ENCODE assay signal across 8 cellular contexts in the genomic region with DNA sequence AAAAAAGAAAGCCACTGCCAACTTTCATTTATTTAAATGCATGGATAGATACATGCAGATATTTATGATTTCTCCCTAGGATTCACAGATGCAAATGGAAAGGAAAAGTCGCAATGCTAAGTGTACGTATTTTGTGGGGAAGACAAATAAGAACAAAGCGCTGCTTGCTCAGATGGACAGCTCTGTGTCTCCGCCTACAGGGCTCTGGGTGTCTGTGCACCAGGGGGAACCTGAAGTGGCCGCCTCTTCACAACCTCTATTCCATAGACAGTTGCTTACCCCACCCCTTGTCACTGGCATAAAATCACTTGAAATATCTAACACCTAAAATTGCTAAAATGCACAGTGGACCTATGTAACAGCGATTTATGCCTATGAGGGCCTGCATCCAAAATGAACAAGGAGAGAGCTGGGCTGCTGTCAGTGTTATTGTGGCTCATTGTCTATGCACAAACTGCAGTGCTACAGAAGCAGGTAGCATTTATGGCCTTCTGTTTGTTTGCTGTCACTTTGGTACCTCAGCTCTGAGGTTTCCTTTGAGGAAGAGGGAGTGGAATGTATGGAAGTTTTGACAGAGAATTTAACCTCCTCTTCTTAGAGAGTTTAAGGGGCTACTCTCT. TPM values are rescaled to one million over a fixed set of nuclear protein-coding genes. Genes with fewer than 3 reads are reported as not detected.
A peak's percentile ranks its signal among the peaks of the same experiment; 100 is the strongest.
DNase-seq lines count a peak whose midpoint lies in the region; ATAC-seq, FAIRE-seq and TF ChIP-seq lines count a peak whose summit lies in the region.

No MANE protein-coding gene starts in this region.

- no peak overlapping the region for H3K4me3 Mint-ChIP-seq in memory B cell

- H3K4me1 Mint-ChIP-seq in memory B cell, result peaks cover 4% of the 10 kb centered on the region

- no peak for DNase-seq in AG09309 (ENCODE audit: low read depth)
- DNase-seq in GM12892 (ENCODE audit: insufficient read length), result no peak
- peak; percentile 15 for DNase-seq in MV-4-11 (lab: John Stamatoyannopoulos, UW)
- peak; percentile 17 for DNase-seq in activated CD4-positive, alpha-beta T cell treated with anti-CD3 and anti-CD28 coated beads for 1 hour
- peak; percentile 63 for DNase-seq in choroid plexus epithelial cell (ENCODE audit: low read depth)
- no peak for DNase-seq in memory B cell (ENCODE audit: low spot score in 2 of 2)
- DNase-seq in stromal cell of bone marrow (ENCODE audit: low read depth), result peak; percentile 9

- H3K27ac Mint-ChIP-seq in memory B cell, result no peak overlapping the region

- no peaks in the 10 kb centered on the region for H3K9me3 Mint-ChIP-seq in memory B cell

- H3K4me3 ChIP-seq in AG09309 (ENCODE audit: control insufficient read depth, low read depth, low read length) (no peak overlapping the region), choroid plexus epithelial cell (ENCODE audit: low read depth, low read length) (no peak overlapping the region)

- ATAC-seq in memory B cell (ENCODE audit: low read depth), result peak; percentile 52
- no peak for ATAC-seq in HG03097 (IDR thresholded peaks at IDR 0.05; ENCODE audit: low FRiP score, unreplicated experiment)

- H3K27me3 Mint-ChIP-seq in memory B cell, result peaks cover 8% of the 10 kb centered on the region

- TF ChIP-seq POLR2A in GM12892 (IDR thresholded peaks at IDR 0.05; ENCODE audit: low read depth, low read length), result no peak

- FAIRE-seq in GM12892 (lab: Jason Lieb, UNC), result peak; percentile 53

- TF ChIP-seq CTCF in AG09309 (IDR thresholded peaks at IDR 0.05; ENCODE audit: control insufficient read depth, insufficient read depth, low read depth, low read length, missing control alignments) (peak; percentile 78), choroid plexus epithelial cell (conservative IDR thresholded peaks at IDR 0.05; ENCODE audit: low read depth, low read length) (peak; percentile 83)

- no peaks in the 10 kb centered on the region for H3K36me3 Mint-ChIP-seq in memory B cell

RNA-seq across cellular contexts. Expression of gene PAGE1, which starts 58.6 kb away (rescaled TPM):
- not detected for polyA plus RNA-seq in GM12892 (2012; ENCODE audit: missing spikeins)

Comparison
In these comparisons a context has a peak if more than half of its experiments do, and no peak if none do; other contexts are left out.
1. DNase-seq: peak in MV-4-11 (single experiment), activated CD4-positive, alpha-beta T cell treated with anti-CD3 and anti-CD28 coated beads for 1 hour (single experiment), choroid plexus epithelial cell (single experiment) and stromal cell of bone marrow (single experiment); none in AG09309 (single experiment), GM12892 (single experiment) and memory B cell (0 of 2).